In the genomic region with DNA sequence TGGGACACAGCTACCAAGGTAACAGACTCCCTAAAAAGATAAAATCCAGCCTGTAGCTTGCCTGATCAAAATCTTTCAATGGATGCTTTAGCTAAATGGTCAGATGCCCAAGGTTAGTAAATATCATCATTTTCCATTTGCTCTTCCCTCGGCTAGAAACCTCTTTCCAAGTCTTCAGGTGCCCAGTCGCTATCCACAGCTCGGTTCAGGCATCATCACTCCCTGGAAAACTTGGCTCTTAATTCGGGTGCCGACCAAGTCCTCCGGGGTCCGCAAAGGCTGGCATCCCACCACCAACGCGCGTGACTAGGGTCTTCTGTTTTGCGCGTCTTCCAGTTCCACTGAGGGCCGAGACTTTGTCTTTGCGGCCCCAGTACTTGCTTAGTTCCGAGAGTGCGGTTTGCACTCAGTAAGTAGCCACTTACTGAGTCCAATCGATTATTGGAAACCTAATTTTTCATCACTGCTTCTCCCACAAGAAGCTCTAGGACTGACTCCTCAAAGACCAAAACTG, we compare ENCODE assay signal across 1 cellular context.
TF ChIP-seq lines count a peak whose summit lies in the region.

No MANE protein-coding gene starts in this region.

TF ChIP-seq in SK-N-SH treated with all-trans-retinoic acid at 6 μM for 48 hours, 23 proteins besides CTCF, POLR2A, EP300 and RAD21 (continued from another document):
- TF ChIP-seq, protein P1, sequence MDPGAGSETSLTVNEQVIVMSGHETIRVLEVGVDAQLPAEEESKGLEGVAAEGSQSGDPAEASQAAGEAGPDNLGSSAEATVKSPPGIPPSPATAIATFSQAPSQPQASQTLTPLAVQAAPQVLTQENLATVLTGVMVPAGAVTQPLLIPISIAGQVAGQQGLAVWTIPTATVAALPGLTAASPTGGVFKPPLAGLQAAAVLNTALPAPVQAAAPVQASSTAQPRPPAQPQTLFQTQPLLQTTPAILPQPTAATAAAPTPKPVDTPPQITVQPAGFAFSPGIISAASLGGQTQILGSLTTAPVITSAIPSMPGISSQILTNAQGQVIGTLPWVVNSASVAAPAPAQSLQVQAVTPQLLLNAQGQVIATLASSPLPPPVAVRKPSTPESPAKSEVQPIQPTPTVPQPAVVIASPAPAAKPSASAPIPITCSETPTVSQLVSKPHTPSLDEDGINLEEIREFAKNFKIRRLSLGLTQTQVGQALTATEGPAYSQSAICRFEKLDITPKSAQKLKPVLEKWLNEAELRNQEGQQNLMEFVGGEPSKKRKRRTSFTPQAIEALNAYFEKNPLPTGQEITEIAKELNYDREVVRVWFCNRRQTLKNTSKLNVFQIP (CRISPR knock-in tag; IDR thresholded peaks at IDR 0.05; ENCODE audit: borderline replicate concordance, low read depth), result no peak
- TF ChIP-seq SNAI2 (CRISPR knock-in tag; IDR thresholded peaks at IDR 0.05), result no peak
- TF ChIP-seq, protein P2, sequence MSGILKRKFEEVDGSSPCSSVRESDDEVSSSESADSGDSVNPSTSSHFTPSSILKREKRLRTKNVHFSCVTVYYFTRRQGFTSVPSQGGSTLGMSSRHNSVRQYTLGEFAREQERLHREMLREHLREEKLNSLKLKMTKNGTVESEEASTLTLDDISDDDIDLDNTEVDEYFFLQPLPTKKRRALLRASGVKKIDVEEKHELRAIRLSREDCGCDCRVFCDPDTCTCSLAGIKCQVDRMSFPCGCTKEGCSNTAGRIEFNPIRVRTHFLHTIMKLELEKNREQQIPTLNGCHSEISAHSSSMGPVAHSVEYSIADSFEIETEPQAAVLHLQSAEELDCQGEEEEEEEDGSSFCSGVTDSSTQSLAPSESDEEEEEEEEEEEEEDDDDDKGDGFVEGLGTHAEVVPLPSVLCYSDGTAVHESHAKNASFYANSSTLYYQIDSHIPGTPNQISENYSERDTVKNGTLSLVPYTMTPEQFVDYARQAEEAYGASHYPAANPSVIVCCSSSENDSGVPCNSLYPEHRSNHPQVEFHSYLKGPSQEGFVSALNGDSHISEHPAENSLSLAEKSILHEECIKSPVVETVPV (CRISPR knock-in tag; IDR thresholded peaks at IDR 0.05), result no peak
